35 cellular contexts compared by ENCODE assay signal in genomic region chr4:123638834-123639233, GRCh38.
"Had no signal": no experiment of that assay in that cellular context is flagged by ENCODE, and none has a peak within 500 bp of the region (broad histone marks: within the 10 kb centered on the region; RNA-seq: fewer than 3 reads in every experiment).

No MANE protein-coding gene starts in this region.

- H3K9ac ChIP-seq: KMS-11 had no signal

- H3K27me3 ChIP-seq: MG63 had no signal

- H3K4me3 ChIP-seq: MG63 had no signal

- H3K4me2 ChIP-seq: KMS-11 had no signal

- H3K27ac ChIP-seq: KMS-11 had no signal

- H3K36me3 ChIP-seq: MG63 had no signal

- DNase-seq: Karpas-422, Kasumi-1, MG63, MM.1S, MV-4-11, NCI-H1048, NCI-H1092, NCI-H1092 treated with DMSO at 0.1 percent for 48 hours, NCI-H1105, NCI-H1105 treated with DMSO at 0.1 percent for 48 hours, NCI-H1417 treated with DMSO at 0.1 percent for 48 hours, NCI-H1436, NCI-H1436 treated with DMSO at 0.1 percent for 48 hours, NCI-H146, NCI-H1694, NCI-H1694 treated with DMSO at 0.1 percent for 48 hours, NCI-H187, NCI-H187 treated with DMSO at 0.1 percent for 48 hours, NCI-H1930, NCI-H2029, NCI-H2029 treated with DMSO at 0.1 percent for 48 hours, NCI-H2081, NCI-H2081 treated with DMSO at 0.1 percent for 48 hours, NCI-H2107, NCI-H2171, NCI-H2171 treated with DMSO at 0.1 percent for 48 hours, NCI-H2227 treated with DMSO at 0.1 percent for 48 hours, NCI-H226, NCI-H345, NCI-H446, NCI-H446 treated with DMSO at 0.1 percent for 48 hours, NCI-H510A, NCI-H510A treated with DMSO at 0.1 percent for 48 hours, NCI-H524 had no signal
